8 cellular contexts compared by ENCODE assay signal in genomic region chr10:42553064-42553407, GRCh38.
DNase-seq lines count a peak whose midpoint lies in the region; ATAC-seq, FAIRE-seq and TF ChIP-seq lines count a peak whose summit lies in the region.

No MANE protein-coding gene starts in this region.

- H3K36me3 ChIP-seq in K562 (ENCODE audit: control insufficient read depth, insufficient read depth, low read length) (peaks cover 15% of the 10 kb centered on the region; the same call in 1 of the 3 replicates), lower lobe of right lung (no peaks in the 10 kb centered on the region)

- H3K27me3 ChIP-seq in K562 (ENCODE audit: control insufficient read depth in 2 of 2, insufficient read depth in 2 of 2, low read length in 2 of 2) (no peaks in the 10 kb centered on the region), lower lobe of right lung (ENCODE audit: low read depth) (no peaks in the 10 kb centered on the region)

- POLR2A ChIA-PET in K562 (lab: Yijun Ruan, JAX), result no interaction called here

- peak overlapping the region; percentile 72 for H3K4me3 ChIP-seq in K562
- H3K4me3 ChIP-seq in lower lobe of right lung, result peak overlapping the region; percentile 86

- in situ Hi-C loops in K562 (cut with MboI), result no loop called here

- no peaks in the 10 kb centered on the region for H4K20me1 ChIP-seq in K562 (replicated peaks; ENCODE audit: control insufficient read depth, insufficient read depth, low read length)

- peak; percentile 32 for ATAC-seq in GM19351 (IDR thresholded peaks at IDR 0.05; ENCODE audit: unreplicated experiment)
- ATAC-seq in HG03378 (IDR thresholded peaks at IDR 0.05; ENCODE audit: unreplicated experiment), result peak; percentile 35
- ATAC-seq in K562, result peak; percentile 2; the same call in 2 of the 3 replicates
- peak; percentile 35 to 56 for ATAC-seq in lower lobe of right lung

- H3K27ac ChIP-seq in 22Rv1, result peak overlapping the region; percentile 43; the same call in 1 of the 2 replicates
- H3K27ac ChIP-seq in K562 (ENCODE audit: extremely low read depth, low read depth, low read length), result no peak overlapping the region
- peak overlapping the region; percentile 76 for H3K27ac ChIP-seq in lower lobe of right lung

- H3K4me1 ChIP-seq in K562 (replicated peaks in 1 of 2; ENCODE audit: control insufficient read depth in 2 of 2, insufficient read depth in 2 of 2, low read length in 2 of 2) (peaks cover 0 to 17% of the 10 kb centered on the region in 2 experiments; a peak in 3 of 5 replicates), lower lobe of right lung (peaks cover 20% of the 10 kb centered on the region)

- CTCF ChIA-PET in K562 (lab: Yijun Ruan, JAX; ENCODE audit: low intra/inter-chr PET ratio), result no interaction called here

- peak overlapping the region in 1 of 2 experiments; percentile 77; a peak in 2 of 4 replicates for H3K9ac ChIP-seq in K562 (ENCODE audit: insufficient read depth in 1 of 2, low read depth in 2 of 2, low read length in 2 of 2)

- no peaks in the 10 kb centered on the region for H3K9me1 ChIP-seq in K562 (ENCODE audit: control insufficient read depth, insufficient read depth, low read length)

- 44% methylated on average over 14 of the region's 14 CpGs for WGBS in K562 (ENCODE audit: insufficient coverage, low coverage, missing lambda C conversion rate)

- H2AFZ ChIP-seq in K562 (ENCODE audit: low read depth, low read length), result peak overlapping the region; percentile 89

- no TSS peak for BruUV-seq in K562 (replicated peaks; lab: Mats Ljungman, UMichigan)

- intact Hi-C loops in K562 (cut with micrococcal nuclease), result loop anchor here (2.0 to 5.0 kb wide), 3 partner anchors 86 to 229 kb away; partner anchors contain the start of genes BMS1 and ZNF33B
- intact Hi-C loops in lower lobe of right lung (cut with DNase I), result no loop called here

- H3K79me2 ChIP-seq in K562 (ENCODE audit: control insufficient read depth, insufficient read depth, low read length), result peaks cover 26% of the 10 kb centered on the region

- no peak for TF ChIP-seq EP300 in K562 (IDR thresholded peaks at IDR 0.05; ENCODE audit: low read length)

- no peak for TF ChIP-seq RAD21 in K562 (CRISPR knock-in tag; conservative IDR thresholded peaks at IDR 0.05 in 1 of 2, IDR thresholded peaks at IDR 0.05 in 1 of 2)

- DNase-seq in K562 (ENCODE audit: extremely low read depth in 1 of 4, low spot score in 3 of 4) (peak in 2 of 4 experiments; percentile 12 to 15), lower lobe of right lung (no peak), urothelium cell line (ENCODE audit: low spot score) (no peak), kidney glomerular epithelial cell (lab: John Stamatoyannopoulos, UW) (no peak)
- DNase-seq in stimulated activated CD4-positive, alpha-beta T cell treated with anti-CD3 and anti-CD28 coated beads, Interleukin-4, amount 100 ng/mL, for 1 hour, result no peak

- H3K4me2 ChIP-seq in K562 (ENCODE audit: insufficient read depth, low read length), result peak overlapping the region; percentile 67

- no peak for TF ChIP-seq POLR2A in K562 (conservative IDR thresholded peaks at IDR 0.05)

- H3K9me3 ChIP-seq in K562 (replicated peaks; ENCODE audit: control insufficient read depth, insufficient read depth, low read depth, low read length) (0 out of 2 replicates have a peak, but pooled peaks cover 2% of the 10 kb centered on the region), lower lobe of right lung (no peaks in the 10 kb centered on the region)

- no peak for TF ChIP-seq CTCF in 22Rv1 (IDR thresholded peaks at IDR 0.05)
- TF ChIP-seq CTCF in K562 (IDR thresholded peaks at IDR 0.05 in 2 of 3, conservative IDR thresholded peaks at IDR 0.05 in 1 of 3; ENCODE audit: insufficient read depth in 2 of 3, low read depth in 1 of 3, low read length in 3 of 3), result no peak
- TF ChIP-seq CTCF in lower lobe of right lung (IDR thresholded peaks at IDR 0.05), result no peak

- FAIRE-seq in K562 (lab: Jason Lieb, UNC), result no peak
- FAIRE-seq in urothelium cell line (lab: Jason Lieb, UNC), result peak; percentile 73

TF ChIP-seq in K562, 482 proteins besides CTCF, POLR2A, EP300 and RAD21:
- TF ChIP-seq NR2C2 (CRISPR knock-in tag; IDR thresholded peaks at IDR 0.05), result no peak
- peak; percentile 14; the same call in 1 of the 2 replicates for TF ChIP-seq NR2C2 (tag; IDR thresholded peaks at IDR 0.05)
- 0 out of 3 replicates have a peak, but pooled peaks of 1 of the 2 experiments have one; percentile 4 for TF ChIP-seq CBX3 (IDR thresholded peaks at IDR 0.05; ENCODE audit: borderline replicate concordance in 1 of 2, low read length in 2 of 2)
- TF ChIP-seq GATA2 (CRISPR knock-in tag; IDR thresholded peaks at IDR 0.05), result no peak
- TF ChIP-seq CBX1 (IDR thresholded peaks at IDR 0.05; ENCODE audit: low read depth), result peak; percentile 32; the same call in 1 of the 2 replicates
- no peak for TF ChIP-seq ZBTB8A (IDR thresholded peaks at IDR 0.05; ENCODE audit: partially characterized antibody)
- TF ChIP-seq, protein P1, sequence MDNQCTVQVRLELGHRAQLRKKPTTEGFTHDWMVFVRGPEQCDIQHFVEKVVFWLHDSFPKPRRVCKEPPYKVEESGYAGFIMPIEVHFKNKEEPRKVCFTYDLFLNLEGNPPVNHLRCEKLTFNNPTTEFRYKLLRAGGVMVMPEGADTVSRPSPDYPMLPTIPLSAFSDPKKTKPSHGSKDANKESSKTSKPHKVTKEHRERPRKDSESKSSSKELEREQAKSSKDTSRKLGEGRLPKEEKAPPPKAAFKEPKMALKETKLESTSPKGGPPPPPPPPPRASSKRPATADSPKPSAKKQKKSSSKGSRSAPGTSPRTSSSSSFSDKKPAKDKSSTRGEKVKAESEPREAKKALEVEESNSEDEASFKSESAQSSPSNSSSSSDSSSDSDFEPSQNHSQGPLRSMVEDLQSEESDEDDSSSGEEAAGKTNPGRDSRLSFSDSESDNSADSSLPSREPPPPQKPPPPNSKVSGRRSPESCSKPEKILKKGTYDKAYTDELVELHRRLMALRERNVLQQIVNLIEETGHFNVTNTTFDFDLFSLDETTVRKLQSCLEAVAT (IDR thresholded peaks at IDR 0.05), result peak in 1 of 2 experiments; percentile 49; a peak in 1 of 4 replicates
- 0 out of 2 replicates have a peak, but pooled peaks have one; percentile 11 for TF ChIP-seq ZNF175 (CRISPR knock-in tag; IDR thresholded peaks at IDR 0.05; ENCODE audit: low read depth)
- TF ChIP-seq ELF1 (tag; IDR thresholded peaks at IDR 0.05), result peak; percentile 3; the same call in 1 of the 2 replicates
- 0 out of 2 replicates have a peak, but pooled peaks have one; percentile 32 for TF ChIP-seq FOXM1 (IDR thresholded peaks at IDR 0.05; ENCODE audit: low read depth)
- TF ChIP-seq FOXM1 (CRISPR knock-in tag; IDR thresholded peaks at IDR 0.05; ENCODE audit: low read depth), result no peak
- TF ChIP-seq GABPA (tag; conservative IDR thresholded peaks at IDR 0.05; ENCODE audit: low read depth), result peak; percentile 2; the same call in 1 of the 2 replicates
- TF ChIP-seq TRIM28 (IDR thresholded peaks at IDR 0.05), result 0 out of 2 replicates have a peak, but pooled peaks have one; percentile 49
- TF ChIP-seq ZNF644 (tag; IDR thresholded peaks at IDR 0.05; ENCODE audit: low read depth), result 0 out of 2 replicates have a peak, but pooled peaks have one; percentile 9
- TF ChIP-seq, protein P2, sequence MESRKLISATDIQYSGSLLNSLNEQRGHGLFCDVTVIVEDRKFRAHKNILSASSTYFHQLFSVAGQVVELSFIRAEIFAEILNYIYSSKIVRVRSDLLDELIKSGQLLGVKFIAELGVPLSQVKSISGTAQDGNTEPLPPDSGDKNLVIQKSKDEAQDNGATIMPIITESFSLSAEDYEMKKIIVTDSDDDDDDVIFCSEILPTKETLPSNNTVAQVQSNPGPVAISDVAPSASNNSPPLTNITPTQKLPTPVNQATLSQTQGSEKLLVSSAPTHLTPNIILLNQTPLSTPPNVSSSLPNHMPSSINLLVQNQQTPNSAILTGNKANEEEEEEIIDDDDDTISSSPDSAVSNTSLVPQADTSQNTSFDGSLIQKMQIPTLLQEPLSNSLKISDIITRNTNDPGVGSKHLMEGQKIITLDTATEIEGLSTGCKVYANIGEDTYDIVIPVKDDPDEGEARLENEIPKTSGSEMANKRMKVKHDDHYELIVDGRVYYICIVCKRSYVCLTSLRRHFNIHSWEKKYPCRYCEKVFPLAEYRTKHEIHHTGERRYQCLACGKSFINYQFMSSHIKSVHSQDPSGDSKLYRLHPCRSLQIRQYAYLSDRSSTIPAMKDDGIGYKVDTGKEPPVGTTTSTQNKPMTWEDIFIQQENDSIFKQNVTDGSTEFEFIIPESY (CRISPR knock-in tag; IDR thresholded peaks at IDR 0.05), result peak; percentile 96
- no peak for TF ChIP-seq MTA1 (IDR thresholded peaks at IDR 0.05; ENCODE audit: borderline replicate concordance)
- TF ChIP-seq PRMT5 (CRISPR knock-in tag; IDR thresholded peaks at IDR 0.05), result no peak
- TF ChIP-seq, protein P3, sequence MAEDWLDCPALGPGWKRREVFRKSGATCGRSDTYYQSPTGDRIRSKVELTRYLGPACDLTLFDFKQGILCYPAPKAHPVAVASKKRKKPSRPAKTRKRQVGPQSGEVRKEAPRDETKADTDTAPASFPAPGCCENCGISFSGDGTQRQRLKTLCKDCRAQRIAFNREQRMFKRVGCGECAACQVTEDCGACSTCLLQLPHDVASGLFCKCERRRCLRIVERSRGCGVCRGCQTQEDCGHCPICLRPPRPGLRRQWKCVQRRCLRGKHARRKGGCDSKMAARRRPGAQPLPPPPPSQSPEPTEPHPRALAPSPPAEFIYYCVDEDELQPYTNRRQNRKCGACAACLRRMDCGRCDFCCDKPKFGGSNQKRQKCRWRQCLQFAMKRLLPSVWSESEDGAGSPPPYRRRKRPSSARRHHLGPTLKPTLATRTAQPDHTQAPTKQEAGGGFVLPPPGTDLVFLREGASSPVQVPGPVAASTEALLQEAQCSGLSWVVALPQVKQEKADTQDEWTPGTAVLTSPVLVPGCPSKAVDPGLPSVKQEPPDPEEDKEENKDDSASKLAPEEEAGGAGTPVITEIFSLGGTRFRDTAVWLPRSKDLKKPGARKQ (CRISPR knock-in tag; IDR thresholded peaks at IDR 0.05), result peak; percentile 98
- peak; percentile 36; the same call in 1 of the 2 replicates for TF ChIP-seq SPI1 (IDR thresholded peaks at IDR 0.05; ENCODE audit: borderline replicate concordance, low read depth, low read length)
- 0 out of 2 replicates have a peak, but pooled peaks have one; percentile 11 for TF ChIP-seq XRCC5 (IDR thresholded peaks at IDR 0.05; ENCODE audit: low read depth, low read length)
